8 cellular contexts compared by ENCODE assay signal in genomic region chr3:52685705-52686691, GRCh38. TPM values are rescaled to one million over a fixed set of nuclear protein-coding genes. Genes with fewer than 3 reads are reported as not detected.
DNase-seq lines count a peak whose midpoint lies in the region; ATAC-seq and TF ChIP-seq lines count a peak whose summit lies in the region.

TSS of gene GNL3 (plus strand) at chr3:52686032. CDS start at chr3:52686093, 61 bp downstream.
TSS of gene PBRM1 (minus strand) at chr3:52685913.

- no peak for TF ChIP-seq CTCF in WI38 (IDR thresholded peaks at IDR 0.05; ENCODE audit: low read depth, low read length)
- no peak for TF ChIP-seq CTCF in mammary epithelial cell (conservative IDR thresholded peaks at IDR 0.05 in 1 of 2, IDR thresholded peaks at IDR 0.05 in 1 of 2; ENCODE audit: extremely low read depth in 1 of 2, insufficient read depth in 1 of 2, low read depth in 1 of 2, low read length in 2 of 2)

- peaks cover 20% of the 10 kb centered on the region for H3K4me1 ChIP-seq in mammary epithelial cell (ENCODE audit: insufficient read depth, low read length)
- H3K4me1 ChIP-seq in iPS-20b (ENCODE audit: insufficient read depth, low read length), result peaks cover 9% of the 10 kb centered on the region

- H3K4me3 ChIP-seq in WI38 (ENCODE audit: low read depth, low read length) (peak within 1 kb of the TSS; percentile 100), mammary epithelial cell (replicated peaks in 1 of 3; ENCODE audit: insufficient read depth in 1 of 3, low read depth in 2 of 3, low read length in 3 of 3) (peak within 1 kb of the TSS; percentile 81 to 97 (median 89)), iPS-20b (ENCODE audit: low read length) (peak within 1 kb of the TSS; percentile 99), skin epidermis (peak within 1 kb of the TSS; percentile 54 to 95 (median 66))

- H3K79me2 ChIP-seq in mammary epithelial cell (ENCODE audit: insufficient read depth, low read length), result peaks cover 93% of the 10 kb centered on the region

- H4K20me1 ChIP-seq in mammary epithelial cell (ENCODE audit: insufficient read depth, low read length), result no peaks in the 10 kb centered on the region

- dilution Hi-C loops in mammary epithelial cell (cut with HindIII; ENCODE audit: low sequenced_read_pairs), result no loop called here

- H3K27me3 ChIP-seq in mammary epithelial cell (ENCODE audit: insufficient read depth, low read length) (no peaks in the 10 kb centered on the region), iPS-20b (ENCODE audit: insufficient read depth, low read length) (no peaks in the 10 kb centered on the region)

- peak within 1 kb of the TSS; percentile 81 for H2AFZ ChIP-seq in mammary epithelial cell (ENCODE audit: low read depth, low read length)

- CTCF ChIA-PET in mammary epithelial cell (lab: Charles Lee; ENCODE audit: low non-redundant PET), result no interaction called here

- H3K36me3 ChIP-seq in mammary epithelial cell (ENCODE audit: insufficient read depth, low read length) (peaks cover 37% of the 10 kb centered on the region), iPS-20b (ENCODE audit: insufficient read depth, low read depth, low read length) (peaks cover 54% of the 10 kb centered on the region)

- DNase-seq in ACHN, result peak; percentile 92
- peak; percentile 77 for DNase-seq in NCI-H2227 treated with DMSO at 0.1 percent for 48 hours (lab: John Stamatoyannopoulos, UW)
- peak; percentile 95 for DNase-seq in mammary epithelial cell

- H3K9ac ChIP-seq in mammary epithelial cell (ENCODE audit: insufficient read depth, low read length) (peak within 1 kb of the TSS; percentile 90), iPS-20b (ENCODE audit: low read depth, low read length) (peak within 1 kb of the TSS; percentile 99)

- ATAC-seq in GM18867 (IDR thresholded peaks at IDR 0.05; ENCODE audit: unreplicated experiment), result peak; percentile 65
- ATAC-seq in HG03097 (IDR thresholded peaks at IDR 0.05; ENCODE audit: low FRiP score, unreplicated experiment), result peak; percentile 85

- H3K27ac ChIP-seq in mammary epithelial cell (ENCODE audit: insufficient read depth, low read depth, low read length), result peak within 1 kb of the TSS; percentile 76
- H3K27ac ChIP-seq in iPS-20b (ENCODE audit: low read length), result peak within 1 kb of the TSS; percentile 86
- H3K27ac ChIP-seq in skin epidermis, result peak within 1 kb of the TSS; percentile 87 to 100 (median 97)

- WGBS in mammary epithelial cell (ENCODE audit: low coverage, missing lambda C conversion rate), result 1% methylated on average over 49 of the region's 82 CpGs

- TSS peak; percentile 64 for BruUV-seq in mammary epithelial cell (replicated peaks; lab: Mats Ljungman, UMichigan)

- H3K9me3 ChIP-seq in mammary epithelial cell (replicated peaks; ENCODE audit: insufficient read depth, low read length), result no peaks in the 10 kb centered on the region
- H3K9me3 ChIP-seq in iPS-20b (ENCODE audit: insufficient read depth, low read depth, low read length), result no peaks in the 10 kb centered on the region

- intact Hi-C loops in mammary epithelial cell (cut with micrococcal nuclease), result loop anchor here (2.0 kb wide), 2 partner anchors 19 to 149 kb away; partner anchors contain the start of genes GLT8D1 and UQCC5

- H3K4me2 ChIP-seq in mammary epithelial cell (ENCODE audit: insufficient read depth, low read depth, low read length), result peak within 1 kb of the TSS; percentile 88

- in situ Hi-C loops in ACHN (cut with HindIII; ENCODE audit: low pct_ligation_motif_present, low pct_unique_long_range_greater_than_20kb, low sequenced_read_pairs) (no loop called here), mammary epithelial cell (cut with MboI; ENCODE audit: low sequenced_read_pairs in 2 of 2) (no loop called here)

RNA-seq across cellular contexts. Expression of gene GNL3, which starts in this region (rescaled TPM):
- total RNA-seq in mammary epithelial cell, result 10 to 100 TPM; 81.5 to 97.8 TPM
- polyA plus RNA-seq in mammary epithelial cell, result 51.1 TPM
- 58.3 TPM for polyA minus RNA-seq in mammary epithelial cell

RNA-seq across cellular contexts. Expression of gene PBRM1, which starts in this region (rescaled TPM):
- total RNA-seq in mammary epithelial cell, result 10 to 100 TPM; 53.0 to 85.2 TPM
- 18.8 TPM for polyA plus RNA-seq in mammary epithelial cell
- polyA minus RNA-seq in mammary epithelial cell, result 103 TPM

Comparison
In these comparisons a context has a peak if more than half of its experiments do, and no peak if none do; other contexts are left out.
1. Peak in every context shown above with its lines: DNase-seq, ATAC-seq, H3K4me3 ChIP-seq and H3K27ac ChIP-seq.